In the genomic region with DNA sequence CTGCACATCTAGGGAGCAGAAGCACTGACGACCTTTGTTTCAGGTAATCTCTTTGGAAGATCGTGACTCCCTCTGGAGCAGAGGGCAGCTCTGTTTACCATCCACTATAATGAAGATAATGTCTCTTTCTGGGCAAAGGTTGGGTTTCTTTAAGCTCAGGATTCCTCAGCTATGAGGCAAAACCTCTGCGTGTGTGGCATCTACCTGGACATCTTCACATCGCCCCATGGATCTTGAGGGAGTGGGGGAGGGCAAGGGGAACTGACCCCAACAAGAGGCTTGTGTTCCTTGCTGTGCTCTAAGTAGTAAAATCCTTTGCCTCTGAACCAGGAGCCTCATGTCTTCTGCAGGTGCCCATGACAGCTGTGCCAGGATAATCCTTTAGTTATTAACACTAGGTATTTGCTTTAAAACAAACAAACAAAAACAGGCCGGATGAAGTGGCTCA, we compare ENCODE assay signal across 21 cellular contexts. TPM values are rescaled to one million over a fixed set of nuclear protein-coding genes. Genes with fewer than 3 reads are reported as not detected.
A peak's percentile ranks its signal among the peaks of the same experiment; 100 is the strongest.
DNase-seq lines count a peak whose midpoint lies in the region; ATAC-seq, FAIRE-seq and TF ChIP-seq lines count a peak whose summit lies in the region.
"Had no signal": no experiment of that assay in that cellular context is flagged by ENCODE, and none has a peak within 500 bp of the region (broad histone marks: within the 10 kb centered on the region; RNA-seq: fewer than 3 reads in every experiment).

No MANE protein-coding gene starts in this region.

- POLR2A ChIA-PET in A549 (lab: Yijun Ruan, JAX) = no interaction called here

- CTCF ChIA-PET in A549 (lab: Yijun Ruan, JAX) = interaction anchor here (0.7 to 1.4 kb wide), 2 partner anchors 9 to 11 kb away, joined by 3 to 4 read pairs; no protein-coding TSS in a partner anchor

- 39% methylated on average over 5 of the region's 5 CpGs for WGBS in A549 (ENCODE audit: missing lambda C conversion rate)
- WGBS in esophagus muscularis mucosa = 92% methylated on average over 5 of the region's 5 CpGs

- FAIRE-seq in A549 (lab: Jason Lieb, UNC) = no peak
- FAIRE-seq: GM12892 had no signal

- H3K4me1 ChIP-seq in A549 (peaks cover 11% of the 10 kb centered on the region), SJCRH30 (no peaks in the 10 kb centered on the region), mucosa of descending colon (ENCODE audit: low read depth) (peaks cover 17% of the 10 kb centered on the region), esophagus muscularis mucosa (no peaks in the 10 kb centered on the region)

- ATAC-seq in A549 (peak; percentile 19 to 52; a peak in 3 of 6 replicates), mucosa of descending colon (peak; percentile 93), HG03354 (IDR thresholded peaks at IDR 0.05; ENCODE audit: poor library complexity, severe bottlenecking, unreplicated experiment) (no peak), esophagus mucosa (no peak)
- ATAC-seq: CD8-positive, alpha-beta T cell; GM23338; HCT116 had no signal

- H3K4me2 ChIP-seq in A549 = peak overlapping the region; percentile 33; the same call in 2 of the 3 replicates
- H3K4me2 ChIP-seq: GM23338 had no signal

- no peak for TF ChIP-seq RAD21 in A549 (conservative IDR thresholded peaks at IDR 0.05 in 1 of 2, IDR thresholded peaks at IDR 0.05 in 1 of 2)

- TF ChIP-seq EP300 in A549 (IDR thresholded peaks at IDR 0.05) = no peak
- TF ChIP-seq EP300 in esophagus muscularis mucosa (IDR thresholded peaks at IDR 0.05) = no peak

- H3K36me3 ChIP-seq in SJCRH30 (no peaks in the 10 kb centered on the region), mucosa of descending colon (ENCODE audit: low read depth) (no peaks in the 10 kb centered on the region), esophagus muscularis mucosa (no peaks in the 10 kb centered on the region)
- H3K36me3 ChIP-seq: MG63 had no signal

- TF ChIP-seq POLR2A in A549 (IDR thresholded peaks at IDR 0.05; ENCODE audit: low read length) (no peak), esophagus muscularis mucosa (IDR thresholded peaks at IDR 0.05; ENCODE audit: low read depth) (no peak)

- H3K27ac ChIP-seq in A549 (0 out of 6 replicates have a peak overlapping the region, but pooled peaks of 1 of the 2 experiments have one; percentile 11), SJCRH30 (no peak overlapping the region), esophagus muscularis mucosa (replicated peaks in 1 of 4) (no peak overlapping the region)
- H3K27ac ChIP-seq: 22Rv1 had no signal

- DNase-seq in A549 (ENCODE audit: low read depth in 1 of 2, low spot score in 1 of 2) (peak in 1 of 2 experiments; percentile 26), LoVo (ENCODE audit: low spot score) (peak; percentile 36), SJCRH30 (peak; percentile 6 to 25), mucosa of descending colon (peak in 2 of 3 donors; percentile 36 to 50), esophagus muscularis mucosa (ENCODE audit: extremely low spot score) (no peak)
- DNase-seq in activated CD4-positive, CD25-positive, alpha-beta regulatory T cell (lab: John Stamatoyannopoulos, UW) = no peak
- DNase-seq: CD8-positive, alpha-beta T cell; MG63; NCI-H1092; NCI-H1694 treated with DMSO at 0.1 percent for 48 hours; NCI-H345; NCI-H69; OCI-M1 had no signal

- TF ChIP-seq CTCF in A549 (IDR thresholded peaks at IDR 0.05) (no peak), mucosa of descending colon (IDR thresholded peaks at IDR 0.05) (no peak), esophagus muscularis mucosa (IDR thresholded peaks at IDR 0.05) (no peak)

- intact Hi-C loops in mucosa of descending colon (cut with DNase I, micrococcal nuclease) (no loop called here), esophagus muscularis mucosa (cut with DNase I) (no loop called here)

- H3K9me3 ChIP-seq in A549 (peaks cover 24% of the 10 kb centered on the region), SJCRH30 (replicated peaks) (peaks cover 11% of the 10 kb centered on the region), mucosa of descending colon (peaks cover 20% of the 10 kb centered on the region), esophagus muscularis mucosa (peaks cover 0 to 16% (median 14%) of the 10 kb centered on the region in 4 donors)

- H3K4me3 ChIP-seq in A549 = no peak overlapping the region
- H3K4me3 ChIP-seq in SJCRH30 = no peak overlapping the region
- H3K4me3 ChIP-seq in mucosa of descending colon = no peak overlapping the region
- H3K4me3 ChIP-seq in esophagus muscularis mucosa = no peak overlapping the region
- H3K4me3 ChIP-seq: GM23338, MG63 had no signal

- H3K27me3 ChIP-seq in SJCRH30 = no peaks in the 10 kb centered on the region
- H3K27me3 ChIP-seq in esophagus muscularis mucosa = no peaks in the 10 kb centered on the region
- H3K27me3 ChIP-seq: MG63 had no signal

TF ChIP-seq in A549, 52 proteins besides CTCF, POLR2A, EP300 and RAD21:
- TF ChIP-seq CEBPB (IDR thresholded peaks at IDR 0.05) = no peak
- no peak for TF ChIP-seq CBX8 (IDR thresholded peaks at IDR 0.05)
- TF ChIP-seq JUNB (IDR thresholded peaks at IDR 0.05) = no peak
- TF ChIP-seq HOXA7 (CRISPR knock-in tag; IDR thresholded peaks at IDR 0.05) = no peak
- TF ChIP-seq, protein P1, sequence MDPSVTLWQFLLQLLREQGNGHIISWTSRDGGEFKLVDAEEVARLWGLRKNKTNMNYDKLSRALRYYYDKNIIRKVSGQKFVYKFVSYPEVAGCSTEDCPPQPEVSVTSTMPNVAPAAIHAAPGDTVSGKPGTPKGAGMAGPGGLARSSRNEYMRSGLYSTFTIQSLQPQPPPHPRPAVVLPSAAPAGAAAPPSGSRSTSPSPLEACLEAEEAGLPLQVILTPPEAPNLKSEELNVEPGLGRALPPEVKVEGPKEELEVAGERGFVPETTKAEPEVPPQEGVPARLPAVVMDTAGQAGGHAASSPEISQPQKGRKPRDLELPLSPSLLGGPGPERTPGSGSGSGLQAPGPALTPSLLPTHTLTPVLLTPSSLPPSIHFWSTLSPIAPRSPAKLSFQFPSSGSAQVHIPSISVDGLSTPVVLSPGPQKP (IDR thresholded peaks at IDR 0.05; ENCODE audit: low read depth, low read length) = no peak
- TF ChIP-seq HOXB5 (CRISPR knock-in tag; IDR thresholded peaks at IDR 0.05) = no peak

RNA-seq across cellular contexts. Expression of a gene that starts 19.6 kb away (rescaled TPM):
- polyA plus RNA-seq in A549 (2011; rRNA removed) = 0.18 and 0.33 TPM in 2 replicates
- not detected in 2 replicates for polyA plus RNA-seq in A549 (2012; cell fraction: cytosol; rRNA removed)
- polyA plus RNA-seq in A549 (2012; cell fraction: nucleus; rRNA removed) = not detected in 2 replicates
- polyA plus RNA-seq in A549 (2017; fragmentation: RNase III; extraction: RNeasy Plus Mini Kit Qiagen cat#74134 plus additional on column Dnase treatment) = not detected in 3 replicates
- not detected in 2 replicates for polyA minus RNA-seq in A549 (2011; rRNA and poly(A)+ RNA removed)
- not detected in 2 replicates for total RNA-seq in SJCRH30 (2014; rRNA removed; shearing (Covaris generic))
- total RNA-seq in mucosa of descending colon = not detected
- not detected for total RNA-seq in esophagus muscularis mucosa
- total RNA-seq in esophagus mucosa = not detected
- total RNA-seq: CD8-positive, alpha-beta T cell; Daoy; GM23338 had no signal
- polyA plus RNA-seq: BJ, GM23338 had no signal

RNA-seq across cellular contexts. Expression of a gene that starts 30.2 kb away (rescaled TPM):
- polyA plus RNA-seq in A549 (2011; rRNA removed) = 13.7 and 15.4 TPM in 2 replicates
- 6.6 and 8.7 TPM in 2 replicates for polyA plus RNA-seq in A549 (2012; cell fraction: cytosol; rRNA removed)
- 11.5 and 11.7 TPM in 2 replicates for polyA plus RNA-seq in A549 (2012; cell fraction: nucleus; rRNA removed)
- 12.0 to 14.9 TPM (median 14.9 TPM) in 3 replicates for polyA plus RNA-seq in A549 (2017; fragmentation: RNase III; extraction: RNeasy Plus Mini Kit Qiagen cat#74134 plus additional on column Dnase treatment)
- polyA minus RNA-seq in A549 (2011; rRNA and poly(A)+ RNA removed) = 26.4 and 27.0 TPM in 2 replicates
- 24.3 and 28.0 TPM in 2 replicates for total RNA-seq in SJCRH30 (2014; rRNA removed; shearing (Covaris generic))
- 10 to 100 TPM in 2 of 3 donors, 1 to 10 TPM in 1; 9.7 to 12.1 (median 10.1) TPM for total RNA-seq in mucosa of descending colon
- total RNA-seq in esophagus muscularis mucosa = 1 to 10 TPM; 3.1 to 4.3 (median 3.7) TPM
- total RNA-seq in esophagus mucosa = 5.0 TPM

RNA-seq across cellular contexts. Expression of a gene that starts 36.2 kb away (rescaled TPM):
- polyA plus RNA-seq in A549 (2011; rRNA removed) (20.3 and 22.6 TPM in 2 replicates), A549 (2017; fragmentation: RNase III; extraction: RNeasy Plus Mini Kit Qiagen cat#74134 plus additional on column Dnase treatment) (10.3 to 11.4 TPM (median 11.1 TPM) in 3 replicates)
- 5.2 and 5.8 TPM in 2 replicates for polyA plus RNA-seq in A549 (2012; cell fraction: cytosol; rRNA removed)
- 2.4 and 3.5 TPM in 2 replicates for polyA plus RNA-seq in A549 (2012; cell fraction: nucleus; rRNA removed)
- polyA minus RNA-seq in A549 (2011; rRNA and poly(A)+ RNA removed) = 5.5 and 8.1 TPM in 2 replicates
- total RNA-seq in SJCRH30 (2014; rRNA removed; shearing (Covaris generic)) = 9.0 and 9.2 TPM in 2 replicates
- total RNA-seq in mucosa of descending colon (10 to 100 TPM in 2 of 3 donors, 1 to 10 TPM in 1; 9.2 to 10.8 (median 10.5) TPM), esophagus muscularis mucosa (10 to 100 TPM in 3 of 4 donors, 1 to 10 TPM in 1; 9.9 to 14.1 (median 12.6) TPM), esophagus mucosa (8.4 TPM)

RNA-seq across cellular contexts. Expression of a gene that starts 36.3 kb away (rescaled TPM):
- polyA plus RNA-seq in A549 (2011; rRNA removed) = 47.9 and 56.9 TPM in 2 replicates
- polyA plus RNA-seq in A549 (2012; cell fraction: cytosol; rRNA removed) = 36.4 and 39.2 TPM in 2 replicates
- 15.9 and 25.5 TPM in 2 replicates for polyA plus RNA-seq in A549 (2012; cell fraction: nucleus; rRNA removed)
- polyA plus RNA-seq in A549 (2017; fragmentation: RNase III; extraction: RNeasy Plus Mini Kit Qiagen cat#74134 plus additional on column Dnase treatment) = 44.0 to 45.6 TPM (median 44.9 TPM) in 3 replicates
- polyA minus RNA-seq in A549 (2011; rRNA and poly(A)+ RNA removed) = 11.1 and 15.3 TPM in 2 replicates
- 72.1 and 76.7 TPM in 2 replicates for total RNA-seq in SJCRH30 (2014; rRNA removed; shearing (Covaris generic))
- 10 to 100 TPM; 20.4 to 25.3 (median 21.5) TPM for total RNA-seq in mucosa of descending colon
- total RNA-seq in esophagus muscularis mucosa = 10 to 100 TPM; 20.0 to 42.0 (median 30.8) TPM
- 12.9 TPM for total RNA-seq in esophagus mucosa

Comparison
In these comparisons a context has a peak if more than half of its experiments do, and no peak if none do; other contexts are left out.
1. ATAC-seq: peak in A549 (2 of 2) and mucosa of descending colon (single experiment); none in HG03354 (single experiment) and esophagus mucosa (single experiment).
2. DNase-seq: peak in LoVo (single experiment), SJCRH30 (2 of 2) and mucosa of descending colon (2 of 3); none in esophagus muscularis mucosa (single experiment) and activated CD4-positive, CD25-positive, alpha-beta regulatory T cell (0 of 4).